24 cellular contexts compared by ENCODE assay signal in genomic region chr4:180840142-180840541, GRCh38.
DNase-seq lines count a peak whose midpoint lies in the region; ATAC-seq and TF ChIP-seq lines count a peak whose summit lies in the region.
"Had no signal": no experiment of that assay in that cellular context is flagged by ENCODE, and none has a peak within 500 bp of the region (broad histone marks: within the 10 kb centered on the region; RNA-seq: fewer than 3 reads in every experiment).

No MANE protein-coding gene starts in this region.

- H4K91ac ChIP-seq in IMR-90 (ENCODE audit: insufficient read depth, low read depth, low read length): no peak overlapping the region

- no peak overlapping the region for H2BK120ac ChIP-seq in IMR-90 (ENCODE audit: low read depth, low read length)

- no peak overlapping the region for H3K4me2 ChIP-seq in IMR-90 (ENCODE audit: low read depth, low read length)
- H3K4me2 ChIP-seq: BLaER1 had no signal

- POLR2A ChIA-PET in IMR-90 (lab: Charles Lee; ENCODE audit: unreplicated experiment): no interaction called here

- H3K56ac ChIP-seq in IMR-90 (ENCODE audit: extremely low read depth, insufficient read depth, low read length): no peak overlapping the region

- H3K4me1 Mint-ChIP-seq in progenitor cell of endocrine pancreas (ENCODE audit: low read depth) (peaks cover 2% of the 10 kb centered on the region), natural killer cell (no peaks in the 10 kb centered on the region)

- no peaks in the 10 kb centered on the region for H3K9me1 ChIP-seq in IMR-90 (ENCODE audit: insufficient read depth, low read length)

- H3K27me3 ChIP-seq in IMR-90 (ENCODE audit: control insufficient read depth, insufficient read depth, low read length) (no peaks in the 10 kb centered on the region), WERI-Rb-1 (ENCODE audit: insufficient read depth, low read depth, severe bottlenecking) (no peaks in the 10 kb centered on the region)
- H3K27me3 ChIP-seq: BLaER1, thyroid gland had no signal

- no peaks in the 10 kb centered on the region for H3K36me3 ChIP-seq in IMR-90 (ENCODE audit: control insufficient read depth, insufficient read depth, low read length)
- H3K36me3 ChIP-seq in WERI-Rb-1: no peaks in the 10 kb centered on the region
- H3K36me3 ChIP-seq: BLaER1, thyroid gland had no signal

- intact Hi-C loops in IMR-90 (cut with micrococcal nuclease): loop anchor here (5.0 kb wide), 1 partner anchor 173 kb away; no protein-coding TSS in a partner anchor
- intact Hi-C loops in natural killer cell (cut with micrococcal nuclease): no loop called here

- H2AK5ac ChIP-seq in IMR-90 (ENCODE audit: low read depth, low read length): no peak overlapping the region

- H3K9me3 Mint-ChIP-seq in progenitor cell of endocrine pancreas (ENCODE audit: low read depth): no peaks in the 10 kb centered on the region
- H3K9me3 Mint-ChIP-seq in natural killer cell: peaks cover 7 to 8% of the 10 kb centered on the region in 2 donors
- H3K9me3 Mint-ChIP-seq: activated naive CD4-positive, alpha-beta T cell treated with anti-CD3 and anti-CD28 coated beads for 36 hours had no signal

- H3K27me3 Mint-ChIP-seq in progenitor cell of endocrine pancreas: no peaks in the 10 kb centered on the region
- H3K27me3 Mint-ChIP-seq in natural killer cell (ENCODE audit: low read depth in 2 of 2): no peaks in the 10 kb centered on the region
- H3K27me3 Mint-ChIP-seq: stimulated activated naive CD8-positive, alpha-beta T cell treated with anti-CD3 and anti-CD28 coated beads, Interleukin-15, Interleukin-2, amounts not matched to agents 100 ng/mL and 50 ng/mL, for 24 hours had no signal

- H3K14ac ChIP-seq in IMR-90 (replicated peaks; ENCODE audit: low read depth, low read length): no peak overlapping the region

- CTCF ChIA-PET in IMR-90 (lab: Yijun Ruan, JAX): no interaction called here

- no peak for ATAC-seq in IMR-90 (ENCODE audit: low read depth)
- ATAC-seq in GM21447 (IDR thresholded peaks at IDR 0.05; ENCODE audit: unreplicated experiment): no peak
- ATAC-seq in natural killer cell: no peak
- ATAC-seq: left cardiac atrium had no signal

- no peaks in the 10 kb centered on the region for H4K20me1 ChIP-seq in IMR-90 (ENCODE audit: insufficient read depth, low read length)
- H4K20me1 ChIP-seq: BLaER1 had no signal

- H3K18ac ChIP-seq in IMR-90 (ENCODE audit: low read depth, low read length): no peak overlapping the region

- no peak overlapping the region for H3K9ac ChIP-seq in IMR-90 (ENCODE audit: low read depth, low read length)
- H3K9ac ChIP-seq: BLaER1 had no signal

- H2AK9ac ChIP-seq in IMR-90 (replicated peaks; ENCODE audit: low read depth, low read length, poor library complexity): no peak overlapping the region

- H3K4me1 ChIP-seq in IMR-90 (ENCODE audit: control insufficient read depth, insufficient read depth, low read length): no peaks in the 10 kb centered on the region
- H3K4me1 ChIP-seq: BLaER1, Caco-2, thyroid gland had no signal

- no peak overlapping the region for H4K8ac ChIP-seq in IMR-90 (ENCODE audit: low read depth in 2 of 2, low read length in 2 of 2)

- no peaks in the 10 kb centered on the region for H3K9me3 ChIP-seq in IMR-90 (ENCODE audit: control insufficient read depth, insufficient read depth, low read length)
- H3K9me3 ChIP-seq in WERI-Rb-1 (ENCODE audit: severe bottlenecking): no peaks in the 10 kb centered on the region
- H3K9me3 ChIP-seq: BLaER1, Caco-2, thyroid gland had no signal

- H2BK20ac ChIP-seq in IMR-90 (ENCODE audit: low read depth, low read length): no peak overlapping the region

- peak; percentile 6 for DNase-seq in NCI-H82 (lab: John Stamatoyannopoulos, UW)
- DNase-seq in NCI-H82 treated with DMSO at 0.1 percent for 48 hours (lab: John Stamatoyannopoulos, UW; ENCODE audit: unreplicated experiment): no peak
- DNase-seq in IMR-90: no peak
- DNase-seq in WERI-Rb-1: no peak
- no peak for DNase-seq in progenitor cell of endocrine pancreas (ENCODE audit: low spot score, unreplicated experiment)
- no peak for DNase-seq in germinal center (ENCODE audit: low spot score)
- DNase-seq in natural killer cell: no peak
- DNase-seq: activated CD4-positive, alpha-beta T cell treated with anti-CD3 and anti-CD28 coated beads for 4 hours; activated naive CD4-positive, alpha-beta T cell treated with anti-CD3 and anti-CD28 coated beads for 36 hours; activated T-cell treated with anti-CD3 and anti-CD28 coated beads, Interleukin-2, amount 50 U/mL, for 48 hours; amniotic stem cell; Karpas-422; left cardiac atrium; NCI-H1092; NCI-H1930; NCI-H2227 treated with DMSO at 0.1 percent for 48 hours; occipital lobe; RPMI8226; stimulated activated CD4-positive, alpha-beta T cell treated with anti-CD3 and anti-CD28 coated beads, Interleukin-4, amount 100 ng/mL, for 4 hours; thyroid gland had no signal

- dilution Hi-C loops in IMR-90 (cut with HindIII; ENCODE audit: low sequenced_read_pairs, unreplicated experiment): no loop called here

- no peak overlapping the region for H2AFZ ChIP-seq in IMR-90 (replicated peaks; ENCODE audit: low read length, poor library complexity)

- H3K27ac Mint-ChIP-seq in progenitor cell of endocrine pancreas (no peak overlapping the region), natural killer cell (no peak overlapping the region)
- H3K27ac Mint-ChIP-seq: activated naive CD4-positive, alpha-beta T cell treated with anti-CD3 and anti-CD28 coated beads for 36 hours; stimulated activated naive CD8-positive, alpha-beta T cell treated with anti-CD3 and anti-CD28 coated beads, Interleukin-15, Interleukin-2, amounts not matched to agents 100 ng/mL and 50 ng/mL, for 24 hours had no signal

- H3K79me1 ChIP-seq in IMR-90 (ENCODE audit: low read depth in 1 of 2, low read length in 2 of 2): no peaks in the 10 kb centered on the region

- TF ChIP-seq POLR2A in IMR-90 (IDR thresholded peaks at IDR 0.05; ENCODE audit: low read depth, low read length): no peak

- H4K5ac ChIP-seq in IMR-90 (ENCODE audit: low read depth, low read length): no peak overlapping the region

- BruUV-seq in IMR-90 (replicated peaks; lab: Mats Ljungman, UMichigan): no TSS peak

- H2BK5ac ChIP-seq in IMR-90 (ENCODE audit: low read depth, low read length, poor library complexity, severe bottlenecking): no peak overlapping the region

- H3K23ac ChIP-seq in IMR-90 (ENCODE audit: low read depth, low read length): no peak overlapping the region

- TF ChIP-seq CTCF in IMR-90 (conservative IDR thresholded peaks at IDR 0.05; ENCODE audit: low read depth, low read length) (peak; percentile 16; the same call in 1 of the 2 replicates), WERI-Rb-1 (IDR thresholded peaks at IDR 0.05; ENCODE audit: low read depth, low read length) (peak; percentile 27; the same call in 1 of the 2 replicates), progenitor cell of endocrine pancreas (IDR thresholded peaks at IDR 0.05; ENCODE audit: unreplicated experiment) (peak; percentile 24), natural killer cell (IDR thresholded peaks at IDR 0.05) (no peak)

- no peak overlapping the region for H3K4me3 Mint-ChIP-seq in progenitor cell of endocrine pancreas (ENCODE audit: low read depth)
- H3K4me3 Mint-ChIP-seq in natural killer cell: no peak overlapping the region
- H3K4me3 Mint-ChIP-seq: activated naive CD4-positive, alpha-beta T cell treated with anti-CD3 and anti-CD28 coated beads for 36 hours; stimulated activated naive CD8-positive, alpha-beta T cell treated with anti-CD3 and anti-CD28 coated beads, Interleukin-15, Interleukin-2, amounts not matched to agents 100 ng/mL and 50 ng/mL, for 24 hours had no signal

- H3K4me3 ChIP-seq in IMR-90 (ENCODE audit: insufficient read depth, low read depth, low read length) (no peak overlapping the region), WERI-Rb-1 (ENCODE audit: low read depth, low read length) (no peak overlapping the region)
- H3K4me3 ChIP-seq: BLaER1, thyroid gland had no signal

- H3K27ac ChIP-seq in IMR-90 (ENCODE audit: insufficient read depth, low read length) (no peak overlapping the region), WERI-Rb-1 (no peak overlapping the region)
- H3K27ac ChIP-seq: BLaER1, thyroid gland had no signal

- H2BK15ac ChIP-seq in IMR-90 (ENCODE audit: low read depth, low read length): no peak overlapping the region

- 87% methylated on average over 3 of the region's 7 CpGs; no CpG with 5 or more reads in 1 of the 2 experiments for WGBS in IMR-90 (ENCODE audit: extremely low coverage in 2 of 2, insufficient read length in 1 of 2), 2 experiments

- in situ Hi-C loops in IMR-90 (cut with MboI; ENCODE audit: low sequenced_read_pairs): loop anchor here (25.0 kb wide), 1 partner anchor 672 kb away; no protein-coding TSS in a partner anchor

- H3K4ac ChIP-seq in IMR-90 (ENCODE audit: low read depth, low read length): no peak overlapping the region

- no peak for TF ChIP-seq RAD21 in IMR-90 (IDR thresholded peaks at IDR 0.05; ENCODE audit: low read length)

- H3K36me3 Mint-ChIP-seq in progenitor cell of endocrine pancreas (ENCODE audit: insufficient read depth) (no peaks in the 10 kb centered on the region), natural killer cell (no peaks in the 10 kb centered on the region)

TF ChIP-seq in IMR-90, 13 proteins besides CTCF, POLR2A, EP300 and RAD21 (continues in another document):
- TF ChIP-seq MXI1 (IDR thresholded peaks at IDR 0.05; ENCODE audit: borderline replicate concordance, low read depth, low read length) (no peak), BHLHE40 (IDR thresholded peaks at IDR 0.05; ENCODE audit: low read depth, low read length) (no peak), NFE2L2 (IDR thresholded peaks at IDR 0.05; ENCODE audit: low read depth, low read length) (no peak), RCOR1 (IDR thresholded peaks at IDR 0.05; ENCODE audit: insufficient replicate concordance, low read length) (no peak), USF2 (IDR thresholded peaks at IDR 0.05; ENCODE audit: low read depth, low read length) (no peak), CEBPB (IDR thresholded peaks at IDR 0.05; ENCODE audit: low read depth, low read length) (no peak), SMC3 (IDR thresholded peaks at IDR 0.05; ENCODE audit: low read depth, low read length) (no peak), MAFK (IDR thresholded peaks at IDR 0.05; ENCODE audit: low read depth, low read length) (no peak), CHD1 (IDR thresholded peaks at IDR 0.05; ENCODE audit: low read depth, low read length) (no peak)
